28 cellular contexts compared by ENCODE assay signal in genomic region chr20:32003325-32003724, GRCh38. TPM values are rescaled to one million over a fixed set of nuclear protein-coding genes. Genes with fewer than 3 reads are reported as not detected.
"Had no signal": no experiment of that assay in that cellular context is flagged by ENCODE, and none has a peak within 500 bp of the region (broad histone marks: within the 10 kb centered on the region; RNA-seq: fewer than 3 reads in every experiment).

No MANE protein-coding gene starts in this region.

- DNase-seq: dorsolateral prefrontal cortex; effector CD4-positive, alpha-beta T cell; foreskin fibroblast; gastrocnemius medialis; heart left ventricle; kidney; natural killer cell; occipital lobe; ovary; psoas muscle; right cardiac atrium; spleen; stimulated activated CD4-positive, alpha-beta T cell treated with anti-CD3 and anti-CD28 coated beads, Interleukin-4, amount 100 ng/mL, for 4 hours; stimulated activated naive B cell treated with anti-CD40 and anti-IgM and Interleukin-4, amounts not matched to agents 10 μg/mL and 1 μg/mL and 100 μg/mL, for 72 hours; transverse colon; upper lobe of right lung; uterus had no signal

- H3K4me2 ChIP-seq: hepatocyte had no signal

- H2AFZ ChIP-seq: hepatocyte had no signal

- H3K36me3 Mint-ChIP-seq: memory B cell; natural killer cell; stimulated activated naive B cell treated with anti-CD40 and anti-IgM and Interleukin-4, amounts not matched to agents 10 μg/mL and 1 μg/mL and 100 μg/mL, for 72 hours had no signal

- H3K4me1 ChIP-seq: transverse colon, uterus had no signal

- H3K27ac ChIP-seq: dorsolateral prefrontal cortex, epithelial cell of prostate, gastrocnemius medialis, heart left ventricle, hepatocyte, ovary, psoas muscle, skin epidermis, thoracic aorta, transverse colon, upper lobe of right lung, uterus had no signal

- H3K4me3 Mint-ChIP-seq: memory B cell; natural killer cell; stimulated activated naive B cell treated with anti-CD40 and anti-IgM and Interleukin-4, amounts not matched to agents 10 μg/mL and 1 μg/mL and 100 μg/mL, for 72 hours; stimulated activated naive CD8-positive, alpha-beta T cell treated with anti-CD3 and anti-CD28 coated beads, Interleukin-15, Interleukin-2, amounts not matched to agents 100 ng/mL and 50 ng/mL, for 24 hours had no signal

- ATAC-seq: esophagus mucosa; gastrocnemius medialis; heart left ventricle; left lobe of liver; natural killer cell; psoas muscle; right cardiac atrium; stimulated activated naive B cell treated with anti-CD40 and anti-IgM and Interleukin-4, amounts not matched to agents 10 μg/mL and 1 μg/mL and 100 μg/mL, for 72 hours; upper lobe of right lung had no signal

- H3K9me3 ChIP-seq: gastrocnemius medialis, heart left ventricle, ovary, psoas muscle, spleen, thoracic aorta, transverse colon, upper lobe of right lung, uterus had no signal

- H3K27me3 ChIP-seq: dorsolateral prefrontal cortex, gastrocnemius medialis, heart left ventricle, ovary, spleen, upper lobe of right lung, uterus had no signal

- FAIRE-seq: kidney had no signal

- H3K27ac Mint-ChIP-seq: memory B cell; natural killer cell; stimulated activated naive B cell treated with anti-CD40 and anti-IgM and Interleukin-4, amounts not matched to agents 10 μg/mL and 1 μg/mL and 100 μg/mL, for 72 hours; stimulated activated naive CD8-positive, alpha-beta T cell treated with anti-CD3 and anti-CD28 coated beads, Interleukin-15, Interleukin-2, amounts not matched to agents 100 ng/mL and 50 ng/mL, for 24 hours had no signal

- H3K4me1 Mint-ChIP-seq: memory B cell; stimulated activated naive B cell treated with anti-CD40 and anti-IgM and Interleukin-4, amounts not matched to agents 10 μg/mL and 1 μg/mL and 100 μg/mL, for 72 hours had no signal

- H3K36me3 ChIP-seq: gastrocnemius medialis, heart left ventricle, ovary, spleen, thoracic aorta, transverse colon, upper lobe of right lung, uterus had no signal

- H3K4me3 ChIP-seq: dorsolateral prefrontal cortex, gastrocnemius medialis, heart left ventricle, hepatocyte, lung, ovary, psoas muscle, skin epidermis, spleen, thoracic aorta, transverse colon, upper lobe of right lung, uterus had no signal

- H3K9me3 Mint-ChIP-seq: memory B cell; natural killer cell; stimulated activated naive B cell treated with anti-CD40 and anti-IgM and Interleukin-4, amounts not matched to agents 10 μg/mL and 1 μg/mL and 100 μg/mL, for 72 hours; stimulated activated naive CD8-positive, alpha-beta T cell treated with anti-CD3 and anti-CD28 coated beads, Interleukin-15, Interleukin-2, amounts not matched to agents 100 ng/mL and 50 ng/mL, for 24 hours had no signal

- H3K79me2 ChIP-seq: hepatocyte had no signal

RNA-seq across cellular contexts. Expression of gene CCM2L, which starts 6.9 kb away (rescaled TPM):
- total RNA-seq: natural killer cell, renal cortical epithelial cell had no signal

RNA-seq across cellular contexts. Expression of gene XKR7, which starts 35.4 kb away (rescaled TPM):
- total RNA-seq: esophagus mucosa, gastrocnemius medialis, heart left ventricle, left lobe of liver, natural killer cell, ovary, right cardiac atrium, thoracic aorta had no signal
- polyA plus RNA-seq: heart left ventricle, hepatocyte, liver, ovary had no signal

RNA-seq across cellular contexts. Expression of gene HCK, which starts 48.7 kb away (rescaled TPM):
- total RNA-seq: renal cortical epithelial cell had no signal
